26 cellular contexts compared by ENCODE assay signal in genomic region chr2:200314976-200315567, GRCh38. TPM values are rescaled to one million over a fixed set of nuclear protein-coding genes. Genes with fewer than 3 reads are reported as not detected.
DNase-seq lines count a peak whose midpoint lies in the region; ATAC-seq and TF ChIP-seq lines count a peak whose summit lies in the region.
"Had no signal": no experiment of that assay in that cellular context is flagged by ENCODE, and none has a peak within 500 bp of the region (broad histone marks: within the 10 kb centered on the region; RNA-seq: fewer than 3 reads in every experiment).

No MANE protein-coding gene starts in this region.

- WGBS in mesendoderm (ENCODE audit: extremely low coverage, insufficient coverage, low lambda C conversion rate), result no CpG with 5 or more reads among the region's 7 CpGs
- 77% methylated on average over 7 of the region's 7 CpGs for WGBS in suprapubic skin

- H3K36me3 ChIP-seq in mesendoderm (ENCODE audit: control insufficient read depth, insufficient read depth, low read length), result no peaks in the 10 kb centered on the region
- no peaks in the 10 kb centered on the region for H3K36me3 ChIP-seq in suprapubic skin
- H3K36me3 ChIP-seq: spleen had no signal

- H3K56ac ChIP-seq in mesendoderm (ENCODE audit: low read length), result peak overlapping the region; percentile 8

- H3K27ac ChIP-seq in AG04450 (ENCODE audit: low read depth, low read length) (peak overlapping the region; percentile 25), mesendoderm (ENCODE audit: low read depth, low read length) (no peak overlapping the region), suprapubic skin (no peak overlapping the region)
- H3K27ac ChIP-seq: foreskin keratinocyte, hepatocyte, spleen, VCaP had no signal

- peaks cover 97% of the 10 kb centered on the region for H3K79me2 ChIP-seq in mesendoderm (ENCODE audit: control insufficient read depth, insufficient read depth, low read length)

- TF ChIP-seq EP300 in suprapubic skin (IDR thresholded peaks at IDR 0.05), result no peak

- H3K9ac ChIP-seq in mesendoderm (ENCODE audit: low read length), result no peak overlapping the region

- H3K4me1 ChIP-seq in mesendoderm (ENCODE audit: control insufficient read depth, low read depth, low read length) (peaks cover 37% of the 10 kb centered on the region), suprapubic skin (peaks cover 34% of the 10 kb centered on the region)

- peaks cover 3% of the 10 kb centered on the region for H3K79me1 ChIP-seq in mesendoderm (ENCODE audit: low read length)

- peak overlapping the region; percentile 59 for H3K4me3 Mint-ChIP-seq in HFFc6
- H3K4me3 Mint-ChIP-seq: activated naive CD4-positive, alpha-beta T cell treated with anti-CD3 and anti-CD28 coated beads, Interleukin-2, amount 50 U/mL, for 24 hours; CD4-positive, alpha-beta memory T cell; stimulated activated memory B cell treated with anti-CD40 and anti-IgM and Interleukin-4, amounts not matched to agents 10 μg/mL and 1 μg/mL and 100 μg/mL, for 72 hours had no signal

- H4K5ac ChIP-seq in mesendoderm (ENCODE audit: low read length), result no peak overlapping the region

- CTCF ChIA-PET in AG04450 (lab: Charles Lee), result interaction anchor here (0.8 to 2.3 kb wide), 3 partner anchors 166 to 337 kb away, joined by 4 to 5 read pairs (median 5); no protein-coding TSS in a partner anchor

- H3K9me3 Mint-ChIP-seq in HFFc6, result no peaks in the 10 kb centered on the region
- H3K9me3 Mint-ChIP-seq: activated naive CD4-positive, alpha-beta T cell treated with anti-CD3 and anti-CD28 coated beads, Interleukin-2, amount 50 U/mL, for 24 hours; CD4-positive, alpha-beta memory T cell; stimulated activated memory B cell treated with anti-CD40 and anti-IgM and Interleukin-4, amounts not matched to agents 10 μg/mL and 1 μg/mL and 100 μg/mL, for 72 hours had no signal

- no peak overlapping the region for H3K23ac ChIP-seq in mesendoderm (ENCODE audit: low read length)

- peaks cover 16% of the 10 kb centered on the region for H3K36me3 Mint-ChIP-seq in HFFc6 (ENCODE audit: low read depth)
- H3K36me3 Mint-ChIP-seq: activated naive CD4-positive, alpha-beta T cell treated with anti-CD3 and anti-CD28 coated beads, Interleukin-2, amount 50 U/mL, for 24 hours; CD4-positive, alpha-beta memory T cell; stimulated activated memory B cell treated with anti-CD40 and anti-IgM and Interleukin-4, amounts not matched to agents 10 μg/mL and 1 μg/mL and 100 μg/mL, for 72 hours had no signal

- H2BK120ac ChIP-seq in mesendoderm (ENCODE audit: low read depth, low read length), result no peak overlapping the region

- no peak overlapping the region for H3K4me3 ChIP-seq in AG04450 (ENCODE audit: low read depth, low read length)
- no peak overlapping the region for H3K4me3 ChIP-seq in choroid plexus epithelial cell (ENCODE audit: low read depth, low read length)
- H3K4me3 ChIP-seq in mesendoderm (ENCODE audit: low read length), result no peak overlapping the region
- no peak overlapping the region for H3K4me3 ChIP-seq in suprapubic skin
- H3K4me3 ChIP-seq: dorsolateral prefrontal cortex, hepatocyte, spleen had no signal

- no peak overlapping the region for H2BK15ac ChIP-seq in mesendoderm (replicated peaks; ENCODE audit: low read depth)

- H3K18ac ChIP-seq in mesendoderm (ENCODE audit: low read length), result no peak overlapping the region

- H3K4me1 Mint-ChIP-seq in HFFc6 (ENCODE audit: low read depth), result peaks cover 90% of the 10 kb centered on the region
- H3K4me1 Mint-ChIP-seq: activated naive CD4-positive, alpha-beta T cell treated with anti-CD3 and anti-CD28 coated beads, Interleukin-2, amount 50 U/mL, for 24 hours; CD4-positive, alpha-beta memory T cell; stimulated activated memory B cell treated with anti-CD40 and anti-IgM and Interleukin-4, amounts not matched to agents 10 μg/mL and 1 μg/mL and 100 μg/mL, for 72 hours had no signal

- no peak for ATAC-seq in HG02763 (IDR thresholded peaks at IDR 0.05; ENCODE audit: unreplicated experiment)
- ATAC-seq: stimulated activated memory B cell treated with anti-CD40 and anti-IgM and Interleukin-4, amounts not matched to agents 10 μg/mL and 1 μg/mL and 100 μg/mL, for 72 hours had no signal

- no peak overlapping the region for H3K4ac ChIP-seq in mesendoderm (ENCODE audit: low read depth, low read length)

- POLR2A ChIA-PET in AG04450 (lab: Yijun Ruan, JAX), result no interaction called here

- DNase-seq in AG04450 (ENCODE audit: low read depth, low spot score) (no peak), HFFc6 (no peak), choroid plexus epithelial cell (ENCODE audit: low read depth) (peak; percentile 44), mesendoderm (no peak), suprapubic skin (ENCODE audit: low spot score in 2 of 2) (no peak), midbrain (lab: John Stamatoyannopoulos, UW) (no peak)
- no peak for DNase-seq in stimulated activated CD4-positive, alpha-beta T cell treated with anti-CD3 and anti-CD28 coated beads, Interleukin-4, amount 100 ng/mL, for 24 hours
- DNase-seq: 8988T; activated CD4-positive, alpha-beta T cell treated with anti-CD3 and anti-CD28 coated beads, Interleukin-2, amount 50 U/mL, for 1 hour; AML-193; anterior cingulate cortex; CD4-positive, alpha-beta memory T cell; central memory CD4-positive, alpha-beta T cell; DMS153; dorsolateral prefrontal cortex; NCI-H1105; NCI-H2029; NCI-H526 treated with DMSO at 0.1 percent for 48 hours; spleen; stimulated activated CD4-positive, alpha-beta T cell treated with anti-CD3 and anti-CD28 coated beads, Interleukin-2, amount 100 ng/mL, for 48 hours had no signal

- H3K9me3 ChIP-seq in AG04450 (ENCODE audit: control insufficient read depth, insufficient read depth, low read length) (no peaks in the 10 kb centered on the region), suprapubic skin (no peaks in the 10 kb centered on the region)
- H3K9me3 ChIP-seq: spleen had no signal

- TF ChIP-seq POLR2A in suprapubic skin (IDR thresholded peaks at IDR 0.05), result no peak

- no peak overlapping the region for H3K4me2 ChIP-seq in mesendoderm (ENCODE audit: low read length)
- H3K4me2 ChIP-seq: hepatocyte had no signal

- no peaks in the 10 kb centered on the region; the same call in 1 of the 2 replicates for H3K27me3 Mint-ChIP-seq in HFFc6 (ENCODE audit: insufficient read depth)

- H2BK5ac ChIP-seq in mesendoderm (ENCODE audit: low read length), result no peak overlapping the region

- H4K8ac ChIP-seq in mesendoderm (ENCODE audit: low read depth, low read length), result no peak overlapping the region

- H3K27me3 ChIP-seq in AG04450 (ENCODE audit: control insufficient read depth, insufficient read depth, low read length) (no peaks in the 10 kb centered on the region), mesendoderm (ENCODE audit: insufficient read depth, low read length, poor library complexity) (no peaks in the 10 kb centered on the region), suprapubic skin (no peaks in the 10 kb centered on the region)
- H3K27me3 ChIP-seq: dorsolateral prefrontal cortex, foreskin keratinocyte, hepatocyte, spleen had no signal

- peak overlapping the region; percentile 83 for H3K27ac Mint-ChIP-seq in HFFc6
- H3K27ac Mint-ChIP-seq: activated naive CD4-positive, alpha-beta T cell treated with anti-CD3 and anti-CD28 coated beads, Interleukin-2, amount 50 U/mL, for 24 hours; CD4-positive, alpha-beta memory T cell; stimulated activated memory B cell treated with anti-CD40 and anti-IgM and Interleukin-4, amounts not matched to agents 10 μg/mL and 1 μg/mL and 100 μg/mL, for 72 hours had no signal

- TF ChIP-seq CTCF in AG04450 (IDR thresholded peaks at IDR 0.05; ENCODE audit: low read depth, low read length) (no peak), HFFc6 (IDR thresholded peaks at IDR 0.05) (no peak), choroid plexus epithelial cell (conservative IDR thresholded peaks at IDR 0.05; ENCODE audit: low read depth, low read length) (no peak), suprapubic skin (IDR thresholded peaks at IDR 0.05) (no peak)

- no peak overlapping the region for H2AK5ac ChIP-seq in mesendoderm (ENCODE audit: low read length)

RNA-seq across cellular contexts. Expression of gene SPATS2L, which starts 8.6 kb away (rescaled TPM):
- polyA plus RNA-seq in AG04450 (2011; rRNA removed), result 335 and 361 TPM in 2 replicates
- 219 and 226 TPM in 2 replicates for polyA minus RNA-seq in AG04450 (2011; rRNA and poly(A)+ RNA removed)
- total RNA-seq in HFFc6 (2021; fragmentation: NEBNext Ultra II Directional; extraction: Animal tissue kit (Norgen Biotek cat#: 25700)), result 100 to 1,000 TPM; 146 to 205 (median 198) TPM
- 474 TPM for polyA plus RNA-seq in mesendoderm (2013, experiment 1 of 2)
- polyA plus RNA-seq in mesendoderm (2013, experiment 2 of 2), result 470 TPM
- 100 to 1,000 TPM in 1 of 4 donors, 10 to 100 TPM in 3; 39.9 to 104 (median 57.7) TPM for total RNA-seq in suprapubic skin
